Comparison of ENCODE assay signal across 1 cellular context in the genomic region with DNA sequence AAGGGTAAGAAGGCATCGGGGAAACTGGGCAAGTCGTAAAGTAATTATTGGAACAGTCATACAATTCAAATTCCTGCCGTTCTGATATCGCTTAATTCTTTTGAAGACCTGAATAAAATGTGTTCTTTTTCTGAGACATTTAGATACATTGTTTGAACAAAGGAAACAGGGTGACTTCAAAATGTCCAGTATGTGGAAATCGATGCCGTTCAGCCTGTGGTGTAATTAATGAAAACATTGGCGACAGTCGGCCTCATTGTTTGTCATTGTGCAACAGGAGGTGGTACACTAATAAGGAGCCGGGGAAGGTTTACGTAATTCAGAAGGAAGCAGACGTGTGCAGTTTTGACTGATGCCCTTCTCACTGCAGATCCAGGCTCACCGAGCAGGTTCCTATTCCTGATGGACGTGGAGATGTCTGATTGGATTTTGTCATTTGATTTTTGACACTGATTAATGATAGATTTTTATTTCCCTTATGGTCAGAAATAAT.
TF ChIP-seq lines count a peak whose summit lies in the region.

No MANE protein-coding gene starts in this region.

TF ChIP-seq in HepG2, 621 proteins besides CTCF, POLR2A, EP300 and RAD21 (continued from another document and continues in another):
- TF ChIP-seq, protein P1, sequence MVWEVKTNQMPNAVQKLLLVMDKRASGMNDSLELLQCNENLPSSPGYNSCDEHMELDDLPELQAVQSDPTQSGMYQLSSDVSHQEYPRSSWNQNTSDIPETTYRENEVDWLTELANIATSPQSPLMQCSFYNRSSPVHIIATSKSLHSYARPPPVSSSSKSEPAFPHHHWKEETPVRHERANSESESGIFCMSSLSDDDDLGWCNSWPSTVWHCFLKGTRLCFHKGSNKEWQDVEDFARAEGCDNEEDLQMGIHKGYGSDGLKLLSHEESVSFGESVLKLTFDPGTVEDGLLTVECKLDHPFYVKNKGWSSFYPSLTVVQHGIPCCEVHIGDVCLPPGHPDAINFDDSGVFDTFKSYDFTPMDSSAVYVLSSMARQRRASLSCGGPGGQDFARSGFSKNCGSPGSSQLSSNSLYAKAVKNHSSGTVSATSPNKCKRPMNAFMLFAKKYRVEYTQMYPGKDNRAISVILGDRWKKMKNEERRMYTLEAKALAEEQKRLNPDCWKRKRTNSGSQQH (CRISPR knock-in tag; IDR thresholded peaks at IDR 0.05; ENCODE audit: low read depth), result no peak
- TF ChIP-seq, protein P2, sequence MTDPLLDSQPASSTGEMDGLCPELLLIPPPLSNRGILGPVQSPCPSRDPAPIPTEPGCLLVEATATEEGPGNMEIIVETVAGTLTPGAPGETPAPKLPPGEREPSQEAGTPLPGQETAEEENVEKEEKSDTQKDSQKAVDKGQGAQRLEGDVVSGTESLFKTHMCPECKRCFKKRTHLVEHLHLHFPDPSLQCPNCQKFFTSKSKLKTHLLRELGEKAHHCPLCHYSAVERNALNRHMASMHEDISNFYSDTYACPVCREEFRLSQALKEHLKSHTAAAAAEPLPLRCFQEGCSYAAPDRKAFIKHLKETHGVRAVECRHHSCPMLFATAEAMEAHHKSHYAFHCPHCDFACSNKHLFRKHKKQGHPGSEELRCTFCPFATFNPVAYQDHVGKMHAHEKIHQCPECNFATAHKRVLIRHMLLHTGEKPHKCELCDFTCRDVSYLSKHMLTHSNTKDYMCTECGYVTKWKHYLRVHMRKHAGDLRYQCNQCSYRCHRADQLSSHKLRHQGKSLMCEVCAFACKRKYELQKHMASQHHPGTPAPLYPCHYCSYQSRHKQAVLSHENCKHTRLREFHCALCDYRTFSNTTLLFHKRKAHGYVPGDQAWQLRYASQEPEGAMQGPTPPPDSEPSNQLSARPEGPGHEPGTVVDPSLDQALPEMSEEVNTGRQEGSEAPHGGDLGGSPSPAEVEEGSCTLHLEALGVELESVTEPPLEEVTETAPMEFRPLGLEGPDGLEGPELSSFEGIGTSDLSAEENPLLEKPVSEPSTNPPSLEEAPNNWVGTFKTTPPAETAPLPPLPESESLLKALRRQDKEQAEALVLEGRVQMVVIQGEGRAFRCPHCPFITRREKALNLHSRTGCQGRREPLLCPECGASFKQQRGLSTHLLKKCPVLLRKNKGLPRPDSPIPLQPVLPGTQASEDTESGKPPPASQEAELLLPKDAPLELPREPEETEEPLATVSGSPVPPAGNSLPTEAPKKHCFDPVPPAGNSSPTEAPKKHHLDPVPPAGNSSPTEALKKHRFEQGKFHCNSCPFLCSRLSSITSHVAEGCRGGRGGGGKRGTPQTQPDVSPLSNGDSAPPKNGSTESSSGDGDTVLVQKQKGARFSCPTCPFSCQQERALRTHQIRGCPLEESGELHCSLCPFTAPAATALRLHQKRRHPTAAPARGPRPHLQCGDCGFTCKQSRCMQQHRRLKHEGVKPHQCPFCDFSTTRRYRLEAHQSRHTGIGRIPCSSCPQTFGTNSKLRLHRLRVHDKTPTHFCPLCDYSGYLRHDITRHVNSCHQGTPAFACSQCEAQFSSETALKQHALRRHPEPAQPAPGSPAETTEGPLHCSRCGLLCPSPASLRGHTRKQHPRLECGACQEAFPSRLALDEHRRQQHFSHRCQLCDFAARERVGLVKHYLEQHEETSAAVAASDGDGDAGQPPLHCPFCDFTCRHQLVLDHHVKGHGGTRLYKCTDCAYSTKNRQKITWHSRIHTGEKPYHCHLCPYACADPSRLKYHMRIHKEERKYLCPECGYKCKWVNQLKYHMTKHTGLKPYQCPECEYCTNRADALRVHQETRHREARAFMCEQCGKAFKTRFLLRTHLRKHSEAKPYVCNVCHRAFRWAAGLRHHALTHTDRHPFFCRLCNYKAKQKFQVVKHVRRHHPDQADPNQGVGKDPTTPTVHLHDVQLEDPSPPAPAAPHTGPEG (CRISPR knock-in tag; IDR thresholded peaks at IDR 0.05), result peak; percentile 60; the same call in 1 of the 2 replicates
- TF ChIP-seq, protein P3, sequence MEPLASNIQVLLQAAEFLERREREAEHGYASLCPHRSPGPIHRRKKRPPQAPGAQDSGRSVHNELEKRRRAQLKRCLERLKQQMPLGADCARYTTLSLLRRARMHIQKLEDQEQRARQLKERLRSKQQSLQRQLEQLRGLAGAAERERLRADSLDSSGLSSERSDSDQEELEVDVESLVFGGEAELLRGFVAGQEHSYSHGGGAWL (CRISPR knock-in tag; IDR thresholded peaks at IDR 0.05), result no peak
- TF ChIP-seq TEAD3 (CRISPR knock-in tag; optimal IDR thresholded peaks at IDR 0.05; ENCODE audit: borderline replicate concordance), result peak; percentile 89
- TF ChIP-seq KDM6A (CRISPR knock-in tag; IDR thresholded peaks at IDR 0.05; ENCODE audit: low read depth), result peak; percentile 52; the same call in 1 of the 2 replicates
- TF ChIP-seq ZFP90 (CRISPR knock-in tag; IDR thresholded peaks at IDR 0.05; ENCODE audit: borderline replicate concordance), result peak; percentile 56; the same call in 1 of the 2 replicates
- TF ChIP-seq HHEX (CRISPR knock-in tag; IDR thresholded peaks at IDR 0.05), result no peak
- peak; percentile 89 for TF ChIP-seq HOXD1 (CRISPR knock-in tag; IDR thresholded peaks at IDR 0.05)
- TF ChIP-seq POLR2G (IDR thresholded peaks at IDR 0.05; ENCODE audit: low read depth, low read length), result 0 out of 2 replicates have a peak, but pooled peaks have one; percentile 11
- TF ChIP-seq, protein P4, sequence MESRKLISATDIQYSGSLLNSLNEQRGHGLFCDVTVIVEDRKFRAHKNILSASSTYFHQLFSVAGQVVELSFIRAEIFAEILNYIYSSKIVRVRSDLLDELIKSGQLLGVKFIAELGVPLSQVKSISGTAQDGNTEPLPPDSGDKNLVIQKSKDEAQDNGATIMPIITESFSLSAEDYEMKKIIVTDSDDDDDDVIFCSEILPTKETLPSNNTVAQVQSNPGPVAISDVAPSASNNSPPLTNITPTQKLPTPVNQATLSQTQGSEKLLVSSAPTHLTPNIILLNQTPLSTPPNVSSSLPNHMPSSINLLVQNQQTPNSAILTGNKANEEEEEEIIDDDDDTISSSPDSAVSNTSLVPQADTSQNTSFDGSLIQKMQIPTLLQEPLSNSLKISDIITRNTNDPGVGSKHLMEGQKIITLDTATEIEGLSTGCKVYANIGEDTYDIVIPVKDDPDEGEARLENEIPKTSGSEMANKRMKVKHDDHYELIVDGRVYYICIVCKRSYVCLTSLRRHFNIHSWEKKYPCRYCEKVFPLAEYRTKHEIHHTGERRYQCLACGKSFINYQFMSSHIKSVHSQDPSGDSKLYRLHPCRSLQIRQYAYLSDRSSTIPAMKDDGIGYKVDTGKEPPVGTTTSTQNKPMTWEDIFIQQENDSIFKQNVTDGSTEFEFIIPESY (CRISPR knock-in tag; IDR thresholded peaks at IDR 0.05), result peak; percentile 85
- peak; percentile 36; the same call in 1 of the 2 replicates for TF ChIP-seq ZNF557 (CRISPR knock-in tag; IDR thresholded peaks at IDR 0.05)
- TF ChIP-seq, protein P5, sequence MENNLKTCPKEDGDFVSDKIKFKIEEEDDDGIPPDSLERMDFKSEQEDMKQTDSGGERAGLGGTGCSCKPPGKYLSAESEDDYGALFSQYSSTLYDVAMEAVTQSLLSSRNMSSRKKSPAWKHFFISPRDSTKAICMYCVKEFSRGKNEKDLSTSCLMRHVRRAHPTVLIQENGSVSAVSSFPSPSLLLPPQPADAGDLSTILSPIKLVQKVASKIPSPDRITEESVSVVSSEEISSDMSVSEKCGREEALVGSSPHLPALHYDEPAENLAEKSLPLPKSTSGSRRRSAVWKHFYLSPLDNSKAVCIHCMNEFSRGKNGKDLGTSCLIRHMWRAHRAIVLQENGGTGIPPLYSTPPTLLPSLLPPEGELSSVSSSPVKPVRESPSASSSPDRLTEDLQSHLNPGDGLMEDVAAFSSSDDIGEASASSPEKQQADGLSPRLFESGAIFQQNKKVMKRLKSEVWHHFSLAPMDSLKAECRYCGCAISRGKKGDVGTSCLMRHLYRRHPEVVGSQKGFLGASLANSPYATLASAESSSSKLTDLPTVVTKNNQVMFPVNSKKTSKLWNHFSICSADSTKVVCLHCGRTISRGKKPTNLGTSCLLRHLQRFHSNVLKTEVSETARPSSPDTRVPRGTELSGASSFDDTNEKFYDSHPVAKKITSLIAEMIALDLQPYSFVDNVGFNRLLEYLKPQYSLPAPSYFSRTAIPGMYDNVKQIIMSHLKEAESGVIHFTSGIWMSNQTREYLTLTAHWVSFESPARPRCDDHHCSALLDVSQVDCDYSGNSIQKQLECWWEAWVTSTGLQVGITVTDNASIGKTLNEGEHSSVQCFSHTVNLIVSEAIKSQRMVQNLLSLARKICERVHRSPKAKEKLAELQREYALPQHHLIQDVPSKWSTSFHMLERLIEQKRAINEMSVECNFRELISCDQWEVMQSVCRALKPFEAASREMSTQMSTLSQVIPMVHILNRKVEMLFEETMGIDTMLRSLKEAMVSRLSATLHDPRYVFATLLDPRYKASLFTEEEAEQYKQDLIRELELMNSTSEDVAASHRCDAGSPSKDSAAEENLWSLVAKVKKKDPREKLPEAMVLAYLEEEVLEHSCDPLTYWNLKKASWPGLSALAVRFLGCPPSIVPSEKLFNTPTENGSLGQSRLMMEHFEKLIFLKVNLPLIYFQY (CRISPR knock-in tag; IDR thresholded peaks at IDR 0.05; ENCODE audit: borderline replicate concordance), result no peak
- TF ChIP-seq ZNF788 (CRISPR knock-in tag; IDR thresholded peaks at IDR 0.05; ENCODE audit: borderline replicate concordance), result peak; percentile 43; the same call in 1 of the 2 replicates
- TF ChIP-seq, protein P6, sequence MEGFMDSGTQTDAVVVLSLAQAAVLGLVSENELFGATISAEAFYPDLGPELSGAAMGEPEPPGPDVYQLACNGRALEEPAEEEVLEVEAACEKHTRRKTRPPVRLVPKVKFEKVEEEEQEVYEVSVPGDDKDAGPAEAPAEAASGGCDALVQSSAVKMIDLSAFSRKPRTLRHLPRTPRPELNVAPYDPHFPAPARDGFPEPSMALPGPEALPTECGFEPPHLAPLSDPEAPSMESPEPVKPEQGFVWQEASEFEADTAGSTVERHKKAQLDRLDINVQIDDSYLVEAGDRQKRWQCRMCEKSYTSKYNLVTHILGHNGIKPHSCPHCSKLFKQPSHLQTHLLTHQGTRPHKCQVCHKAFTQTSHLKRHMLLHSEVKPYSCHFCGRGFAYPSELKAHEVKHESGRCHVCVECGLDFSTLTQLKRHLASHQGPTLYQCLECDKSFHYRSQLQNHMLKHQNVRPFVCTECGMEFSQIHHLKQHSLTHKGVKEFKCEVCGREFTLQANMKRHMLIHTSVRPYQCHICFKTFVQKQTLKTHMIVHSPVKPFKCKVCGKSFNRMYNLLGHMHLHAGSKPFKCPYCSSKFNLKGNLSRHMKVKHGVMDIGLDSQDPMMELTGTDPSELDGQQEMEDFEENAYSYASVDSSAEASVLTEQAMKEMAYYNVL (CRISPR knock-in tag; IDR thresholded peaks at IDR 0.05; ENCODE audit: borderline replicate concordance), result peak; percentile 88; the same call in 1 of the 2 replicates
- peak; percentile 72 for TF ChIP-seq KLF6 (CRISPR knock-in tag; IDR thresholded peaks at IDR 0.05)
- TF ChIP-seq GATAD1 (CRISPR knock-in tag; IDR thresholded peaks at IDR 0.05), result peak; percentile 64; the same call in 1 of the 2 replicates
- no peak for TF ChIP-seq RFX5 (IDR thresholded peaks at IDR 0.05; ENCODE audit: low read depth, low read length)
- TF ChIP-seq ZMAT3 (CRISPR knock-in tag; conservative IDR thresholded peaks at IDR 0.05), result 0 out of 2 replicates have a peak, but pooled peaks have one; percentile 38
- no peak for TF ChIP-seq ZFP41 (CRISPR knock-in tag; IDR thresholded peaks at IDR 0.05; ENCODE audit: borderline replicate concordance)
- TF ChIP-seq ETV6 (CRISPR knock-in tag; conservative IDR thresholded peaks at IDR 0.05), result 0 out of 2 replicates have a peak, but pooled peaks have one; percentile 51
- peak; percentile 88 for TF ChIP-seq ZNF205 (CRISPR knock-in tag; IDR thresholded peaks at IDR 0.05)
- TF ChIP-seq STAG1 (CRISPR knock-in tag; IDR thresholded peaks at IDR 0.05), result 0 out of 2 replicates have a peak, but pooled peaks have one; percentile 28
- TF ChIP-seq, protein P7, sequence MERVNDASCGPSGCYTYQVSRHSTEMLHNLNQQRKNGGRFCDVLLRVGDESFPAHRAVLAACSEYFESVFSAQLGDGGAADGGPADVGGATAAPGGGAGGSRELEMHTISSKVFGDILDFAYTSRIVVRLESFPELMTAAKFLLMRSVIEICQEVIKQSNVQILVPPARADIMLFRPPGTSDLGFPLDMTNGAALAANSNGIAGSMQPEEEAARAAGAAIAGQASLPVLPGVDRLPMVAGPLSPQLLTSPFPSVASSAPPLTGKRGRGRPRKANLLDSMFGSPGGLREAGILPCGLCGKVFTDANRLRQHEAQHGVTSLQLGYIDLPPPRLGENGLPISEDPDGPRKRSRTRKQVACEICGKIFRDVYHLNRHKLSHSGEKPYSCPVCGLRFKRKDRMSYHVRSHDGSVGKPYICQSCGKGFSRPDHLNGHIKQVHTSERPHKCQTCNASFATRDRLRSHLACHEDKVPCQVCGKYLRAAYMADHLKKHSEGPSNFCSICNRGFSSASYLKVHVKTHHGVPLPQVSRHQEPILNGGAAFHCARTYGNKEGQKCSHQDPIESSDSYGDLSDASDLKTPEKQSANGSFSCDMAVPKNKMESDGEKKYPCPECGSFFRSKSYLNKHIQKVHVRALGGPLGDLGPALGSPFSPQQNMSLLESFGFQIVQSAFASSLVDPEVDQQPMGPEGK (CRISPR knock-in tag; IDR thresholded peaks at IDR 0.05), result peak; percentile 62; the same call in 1 of the 2 replicates
- TF ChIP-seq FOXA1 (IDR thresholded peaks at IDR 0.05), result peak; percentile 13; the same call in 1 of the 2 replicates
- TF ChIP-seq FOXA1 (CRISPR knock-in tag; IDR thresholded peaks at IDR 0.05), result peak; percentile 94
- TF ChIP-seq HOXA7 (CRISPR knock-in tag; IDR thresholded peaks at IDR 0.05), result no peak
- no peak for TF ChIP-seq JARID2 (CRISPR knock-in tag; IDR thresholded peaks at IDR 0.05; ENCODE audit: insufficient replicate concordance)
- no peak for TF ChIP-seq PHF5A (CRISPR knock-in tag; IDR thresholded peaks at IDR 0.05; ENCODE audit: low read depth, unreplicated experiment)
- TF ChIP-seq DNMT1 (CRISPR knock-in tag; IDR thresholded peaks at IDR 0.05), result no peak
- TF ChIP-seq, protein P8, sequence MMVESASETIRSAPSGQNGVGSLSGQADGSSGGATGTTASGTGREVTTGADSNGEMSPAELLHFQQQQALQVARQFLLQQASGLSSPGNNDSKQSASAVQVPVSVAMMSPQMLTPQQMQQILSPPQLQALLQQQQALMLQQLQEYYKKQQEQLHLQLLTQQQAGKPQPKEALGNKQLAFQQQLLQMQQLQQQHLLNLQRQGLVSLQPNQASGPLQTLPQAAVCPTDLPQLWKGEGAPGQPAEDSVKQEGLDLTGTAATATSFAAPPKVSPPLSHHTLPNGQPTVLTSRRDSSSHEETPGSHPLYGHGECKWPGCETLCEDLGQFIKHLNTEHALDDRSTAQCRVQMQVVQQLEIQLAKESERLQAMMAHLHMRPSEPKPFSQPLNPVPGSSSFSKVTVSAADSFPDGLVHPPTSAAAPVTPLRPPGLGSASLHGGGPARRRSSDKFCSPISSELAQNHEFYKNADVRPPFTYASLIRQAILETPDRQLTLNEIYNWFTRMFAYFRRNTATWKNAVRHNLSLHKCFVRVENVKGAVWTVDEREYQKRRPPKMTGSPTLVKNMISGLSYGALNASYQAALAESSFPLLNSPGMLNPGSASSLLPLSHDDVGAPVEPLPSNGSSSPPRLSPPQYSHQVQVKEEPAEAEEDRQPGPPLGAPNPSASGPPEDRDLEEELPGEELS (CRISPR knock-in tag; IDR thresholded peaks at IDR 0.05), result peak; percentile 98
- TF ChIP-seq ZMYM2 (CRISPR knock-in tag; IDR thresholded peaks at IDR 0.05), result 0 out of 2 replicates have a peak, but pooled peaks have one; percentile 46
- no peak for TF ChIP-seq KLF12 (CRISPR knock-in tag; IDR thresholded peaks at IDR 0.05; ENCODE audit: borderline replicate concordance)
- TF ChIP-seq SALL2 (CRISPR knock-in tag; IDR thresholded peaks at IDR 0.05), result 0 out of 2 replicates have a peak, but pooled peaks have one; percentile 74
